Comparison of ENCODE assay signal across 8 cellular contexts in genomic region chr1:162632743-162633326, GRCh38. TPM values are rescaled to one million over a fixed set of nuclear protein-coding genes. Genes with fewer than 3 reads are reported as not detected.
DNase-seq lines count a peak whose midpoint lies in the region; ATAC-seq, FAIRE-seq and TF ChIP-seq lines count a peak whose summit lies in the region.

No MANE protein-coding gene starts in this region.

- H3K79me2 ChIP-seq in mammary epithelial cell (ENCODE audit: insufficient read depth, low read length), result no peaks in the 10 kb centered on the region

- H3K27me3 ChIP-seq in mammary epithelial cell (ENCODE audit: insufficient read depth, low read length) (no peaks in the 10 kb centered on the region), left lung (no peaks in the 10 kb centered on the region), suprapubic skin (no peaks in the 10 kb centered on the region), small intestine (ENCODE audit: control insufficient read depth in 2 of 2, insufficient read depth in 2 of 2, low read length in 2 of 2) (no peaks in the 10 kb centered on the region)

- 11% methylated on average over 5 of the region's 5 CpGs for WGBS in mammary epithelial cell (ENCODE audit: low coverage, missing lambda C conversion rate)
- 48% methylated on average over 5 of the region's 5 CpGs for whole genome bisulfite sequencing in suprapubic skin
- 58 to 79% (median 75%) methylated on average over 5 of the region's 5 CpGs for WGBS in small intestine, 3 donors

- no peak for TF ChIP-seq EP300 in suprapubic skin (IDR thresholded peaks at IDR 0.05)

- TSS peak; percentile 60 for BruUV-seq in mammary epithelial cell (replicated peaks; lab: Mats Ljungman, UMichigan)

- DNase-seq in HCEC 1CT, result peak; percentile 36
- no peak for DNase-seq in mammary epithelial cell
- no peak for DNase-seq in left lung
- DNase-seq in suprapubic skin (ENCODE audit: low spot score in 2 of 2), result no peak
- DNase-seq in NCI-H2196 treated with DMSO at 0.1 percent for 48 hours (lab: John Stamatoyannopoulos, UW; ENCODE audit: unreplicated experiment), result no peak
- no peak for DNase-seq in NCI-H748 treated with DMSO at 0.1 percent for 48 hours (lab: John Stamatoyannopoulos, UW)
- DNase-seq in midbrain (lab: John Stamatoyannopoulos, UW), result no peak
- DNase-seq in small intestine, result no peak

- no peaks in the 10 kb centered on the region for H4K20me1 ChIP-seq in mammary epithelial cell (ENCODE audit: insufficient read depth, low read length)

- no peak for FAIRE-seq in small intestine (lab: Jason Lieb, UNC)

- dilution Hi-C loops in mammary epithelial cell (cut with HindIII; ENCODE audit: low sequenced_read_pairs), result no loop called here

- TF ChIP-seq POLR2A in suprapubic skin (IDR thresholded peaks at IDR 0.05), result no peak

- CTCF ChIA-PET in mammary epithelial cell (lab: Charles Lee; ENCODE audit: low non-redundant PET), result interaction anchor here (0.6 kb wide), 1 partner anchor 167 kb away, joined by 3 read pairs; no protein-coding TSS in a partner anchor

- peak overlapping the region; percentile 15 for H3K27ac ChIP-seq in mammary epithelial cell (ENCODE audit: insufficient read depth, low read depth, low read length)
- H3K27ac ChIP-seq in left lung, result peak overlapping the region; percentile 58 to 84
- peak overlapping the region; percentile 87 for H3K27ac ChIP-seq in suprapubic skin
- H3K27ac ChIP-seq in small intestine (ENCODE audit: low read depth in 1 of 2, low read length in 1 of 2), result peak overlapping the region in 1 of 2 donors; percentile 83

- H3K9me3 ChIP-seq in mammary epithelial cell (replicated peaks; ENCODE audit: insufficient read depth, low read length) (no peaks in the 10 kb centered on the region), left lung (no peaks in the 10 kb centered on the region), suprapubic skin (no peaks in the 10 kb centered on the region), small intestine (ENCODE audit: control insufficient read depth, low read depth) (no peaks in the 10 kb centered on the region)

- peak overlapping the region; percentile 72 for H3K4me2 ChIP-seq in mammary epithelial cell (ENCODE audit: insufficient read depth, low read depth, low read length)

- H3K9ac ChIP-seq in mammary epithelial cell (ENCODE audit: insufficient read depth, low read length), result no peak overlapping the region

- intact Hi-C loops in mammary epithelial cell (cut with micrococcal nuclease), result no loop called here
- intact Hi-C loops in left lung (cut with DNase I), result no loop called here

- H3K4me1 ChIP-seq in mammary epithelial cell (ENCODE audit: insufficient read depth, low read length) (peaks cover 6% of the 10 kb centered on the region), left lung (no peaks in the 10 kb centered on the region), suprapubic skin (peaks cover 8% of the 10 kb centered on the region), small intestine (ENCODE audit: control insufficient read depth in 2 of 2, insufficient read depth in 1 of 2, low read depth in 1 of 2, low read length in 1 of 2) (peaks cover 0 to 2% of the 10 kb centered on the region in 2 donors)

- peak overlapping the region; percentile 24 to 43 (median 25) for H3K4me3 ChIP-seq in mammary epithelial cell (replicated peaks in 1 of 3; ENCODE audit: insufficient read depth in 1 of 3, low read depth in 2 of 3, low read length in 3 of 3)
- H3K4me3 ChIP-seq in left lung, result peak overlapping the region; percentile 19 to 29
- H3K4me3 ChIP-seq in suprapubic skin, result peak overlapping the region; percentile 41
- H3K4me3 ChIP-seq in small intestine (ENCODE audit: low read depth in 1 of 2, low read length in 2 of 2), result no peak overlapping the region

- peak; percentile 22 for ATAC-seq in left lung

- H2AFZ ChIP-seq in mammary epithelial cell (ENCODE audit: low read depth, low read length), result peak overlapping the region; percentile 82

- in situ Hi-C loops in mammary epithelial cell (cut with MboI; ENCODE audit: low sequenced_read_pairs in 2 of 2), result no loop called here

- H3K36me3 ChIP-seq in mammary epithelial cell (ENCODE audit: insufficient read depth, low read length), result no peaks in the 10 kb centered on the region
- no peaks in the 10 kb centered on the region for H3K36me3 ChIP-seq in left lung
- no peaks in the 10 kb centered on the region for H3K36me3 ChIP-seq in suprapubic skin
- H3K36me3 ChIP-seq in small intestine (ENCODE audit: control insufficient read depth in 2 of 2, insufficient read depth in 2 of 2, low read length in 2 of 2), result no peaks in the 10 kb centered on the region

- TF ChIP-seq CTCF in mammary epithelial cell (conservative IDR thresholded peaks at IDR 0.05 in 1 of 2, IDR thresholded peaks at IDR 0.05 in 1 of 2; ENCODE audit: extremely low read depth in 1 of 2, insufficient read depth in 1 of 2, low read depth in 1 of 2, low read length in 2 of 2) (no peak), left lung (IDR thresholded peaks at IDR 0.05) (no peak), suprapubic skin (IDR thresholded peaks at IDR 0.05) (no peak)

RNA-seq across cellular contexts. Expression of gene DDR2, which starts 0.6 kb away (rescaled TPM):
- total RNA-seq in mammary epithelial cell, result 100 to 1,000 TPM in 1 of 2 donors, 1 to 10 TPM in 1; 7.5 to 154 TPM
- polyA plus RNA-seq in mammary epithelial cell, result 3.2 TPM
- polyA minus RNA-seq in mammary epithelial cell, result 2.5 TPM
- total RNA-seq in left lung, result 10 to 100 TPM; 47.1 to 47.6 TPM
- total RNA-seq in suprapubic skin, result 10 to 100 TPM in 2 of 4 donors, 1 to 10 TPM in 2; 7.7 to 50.2 (median 13.8) TPM
- 10 to 100 TPM in 1 of 3 donors, 1 to 10 TPM in 1, under 1 TPM in 1; 0.89 to 11.1 (median 2.7) TPM for polyA plus RNA-seq in small intestine

Comparison
In these comparisons a context has a peak if more than half of its experiments do, and no peak if none do; other contexts are left out.
1. H3K4me3 ChIP-seq: peak in mammary epithelial cell (3 of 3), left lung (2 of 2) and suprapubic skin (single experiment); none in small intestine (0 of 2).